12 cellular contexts compared by ENCODE assay signal in the genomic region with DNA sequence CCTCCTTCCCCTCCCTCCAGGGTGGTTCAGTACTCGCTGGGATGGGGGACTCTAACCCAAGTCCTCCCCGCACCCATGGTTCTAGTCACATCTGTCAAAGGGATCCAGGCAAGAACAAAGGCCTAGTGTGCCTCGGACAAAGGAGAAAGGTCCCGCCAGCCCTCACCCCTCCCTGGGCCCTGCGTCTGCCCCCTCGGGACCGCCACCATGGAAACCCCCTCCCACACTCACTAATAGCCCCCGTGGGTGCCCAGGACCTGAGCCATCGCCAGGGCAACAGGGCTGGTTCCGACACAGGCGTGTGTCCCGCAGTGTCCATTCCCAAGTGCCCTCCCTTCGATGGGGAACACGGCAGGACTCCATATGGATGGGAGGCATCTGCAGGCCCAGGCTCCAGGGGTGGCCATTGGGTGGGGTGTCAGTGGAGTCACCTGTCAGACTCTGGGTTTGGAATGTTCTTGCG. TPM values are rescaled to one million over a fixed set of nuclear protein-coding genes. Genes with fewer than 3 reads are reported as not detected.
DNase-seq lines count a peak whose midpoint lies in the region; FAIRE-seq and TF ChIP-seq lines count a peak whose summit lies in the region.
"Had no signal": no experiment of that assay in that cellular context is flagged by ENCODE, and none has a peak within 500 bp of the region (broad histone marks: within the 10 kb centered on the region; RNA-seq: fewer than 3 reads in every experiment).

No MANE protein-coding gene starts in this region.

- no peak overlapping the region for H3K27ac ChIP-seq in H1 (ENCODE audit: low read depth, low read length)
- H3K27ac ChIP-seq in smooth muscle cell (ENCODE audit: low read depth): no peak overlapping the region

- POLR2A ChIA-PET in H1 (lab: Charles Lee; ENCODE audit: partially characterized antibody): interaction anchor here (1.0 to 1.1 kb wide), 2 partner anchors 11 to 27 kb away, joined by 3 read pairs; partner anchors contain the start of gene PTPRCAP

- no peaks in the 10 kb centered on the region for H3K9me3 ChIP-seq in H1 (ENCODE audit: insufficient read depth in 2 of 2, low read depth in 1 of 2, low read length in 1 of 2)
- no peaks in the 10 kb centered on the region for H3K9me3 ChIP-seq in smooth muscle cell (replicated peaks; ENCODE audit: low read depth)
- H3K9me3 ChIP-seq: heart right ventricle had no signal

- H4K5ac ChIP-seq in H1 (ENCODE audit: insufficient read length, low read depth, low read length): no peak overlapping the region

- H3K14ac ChIP-seq in H1 (ENCODE audit: insufficient read length): no peak overlapping the region

- H3K4me3 ChIP-seq in H1 (ENCODE audit: extremely low read depth in 1 of 4, insufficient read depth in 2 of 4, low read depth in 3 of 4, low read length in 4 of 4): no peak overlapping the region
- no peak overlapping the region for H3K4me3 ChIP-seq in smooth muscle cell
- H3K4me3 ChIP-seq: lung had no signal

- TF ChIP-seq EP300 in H1 (IDR thresholded peaks at IDR 0.05; ENCODE audit: borderline replicate concordance in 1 of 2, low read depth in 2 of 2, low read length in 2 of 2): no peak

- 0 out of 2 replicates have a peak, but pooled peaks cover 3% of the 10 kb centered on the region for H3K23me2 ChIP-seq in H1 (ENCODE audit: low read depth, low read length)

- no peak overlapping the region for H2BK5ac ChIP-seq in H1 (ENCODE audit: low read depth, low read length)

- no peaks in the 10 kb centered on the region for H3K36me3 ChIP-seq in H1 (ENCODE audit: control insufficient read depth in 2 of 4, insufficient read depth in 4 of 4, low read length in 3 of 4)
- H3K36me3 ChIP-seq in smooth muscle cell (ENCODE audit: low read depth): no peaks in the 10 kb centered on the region
- H3K36me3 ChIP-seq: heart right ventricle had no signal

- TF ChIP-seq POLR2A in GM12891 (IDR thresholded peaks at IDR 0.05; ENCODE audit: low read depth, low read length) (no peak), Raji (IDR thresholded peaks at IDR 0.05; ENCODE audit: insufficient read depth, low read depth, low read length) (peak; percentile 7), H1 (IDR thresholded peaks at IDR 0.05; ENCODE audit: control extremely low read depth in 1 of 2, low read depth in 2 of 2, low read length in 2 of 2) (no peak; a peak in 1 of 3 replicates)

- H2BK120ac ChIP-seq in H1 (replicated peaks; ENCODE audit: low read depth, low read length): no peak overlapping the region

- CTCF ChIA-PET in H1 (lab: Charles Lee; ENCODE audit: partially characterized antibody): no interaction called here

- no peak overlapping the region for H2BK15ac ChIP-seq in H1 (ENCODE audit: low read length)

- H3K9ac ChIP-seq in H1 (replicated peaks in 1 of 4; ENCODE audit: extremely low read depth in 1 of 4, low read depth in 3 of 4, low read length in 3 of 4): no peak overlapping the region
- H3K9ac ChIP-seq in smooth muscle cell (ENCODE audit: low read depth): no peak overlapping the region

- TF ChIP-seq CTCF in H1 (IDR thresholded peaks at IDR 0.05; ENCODE audit: control extremely low read depth in 1 of 3, insufficient read depth in 1 of 3, low read depth in 1 of 3, low read length in 3 of 3) (no peak), smooth muscle cell (IDR thresholded peaks at IDR 0.05; ENCODE audit: borderline replicate concordance, insufficient read depth, poor library complexity, severe bottlenecking) (no peak)

- DNase-seq in GM12891 (ENCODE audit: insufficient read length, low spot score): no peak
- DNase-seq in H1 (ENCODE audit: low read depth in 1 of 2, low spot score in 2 of 2): no peak
- peak; percentile 93 for DNase-seq in putamen (ENCODE audit: low spot score)
- DNase-seq in EL: no peak
- no peak for DNase-seq in smooth muscle cell (lab: John Stamatoyannopoulos, UW; ENCODE audit: unreplicated experiment)
- DNase-seq in NCI-H1694 treated with DMSO at 0.1 percent for 48 hours (lab: John Stamatoyannopoulos, UW): no peak
- DNase-seq: DMS 273 treated with DMSO at 0.1 percent for 48 hours, heart right ventricle, NCI-H1694 had no signal

- H3K4me1 ChIP-seq in H1 (replicated peaks in 1 of 4; ENCODE audit: control insufficient read depth in 3 of 4, insufficient read depth in 4 of 4, low read length in 3 of 4) (peaks cover 0 to 13% (median 7%) of the 10 kb centered on the region in 4 experiments; a peak in 5 of 7 replicates), smooth muscle cell (ENCODE audit: low read depth) (peaks cover 6% of the 10 kb centered on the region)

- H4K20me1 ChIP-seq in H1 (replicated peaks in 1 of 2; ENCODE audit: control insufficient read depth in 1 of 2, insufficient read depth in 2 of 2, low read length in 2 of 2): no peaks in the 10 kb centered on the region
- no peaks in the 10 kb centered on the region for H4K20me1 ChIP-seq in smooth muscle cell (ENCODE audit: low read depth)

- H3K27me3 ChIP-seq in H1 (replicated peaks in 1 of 4; ENCODE audit: control insufficient read depth in 3 of 4, extremely low read depth in 1 of 4, insufficient read depth in 3 of 4, low read length in 3 of 4): peaks cover 0 to 16% (median 5%) of the 10 kb centered on the region in 4 experiments; a peak in 4 of 7 replicates
- H3K27me3 ChIP-seq in smooth muscle cell (ENCODE audit: low read depth): peaks cover 18% of the 10 kb centered on the region

- 71% methylated on average over 15 of the region's 15 CpGs; no CpG with 5 or more reads in 1 of the 2 experiments for WGBS in H1 (ENCODE audit: extremely low coverage in 1 of 2, insufficient coverage in 1 of 2, insufficient read length in 1 of 2, insufficient replicate concordance in 2 of 2, low coverage in 1 of 2, low lambda C conversion rate in 2 of 2, missing lambda C conversion rate in 1 of 2), 2 experiments
- 87% methylated on average over 15 of the region's 15 CpGs for WGBS in smooth muscle cell (ENCODE audit: low lambda C conversion rate)

- no peak overlapping the region for H3K4ac ChIP-seq in H1 (replicated peaks; ENCODE audit: insufficient read length, low read depth, low read length)

- no peak overlapping the region for H2AFZ ChIP-seq in H1 (ENCODE audit: low read length)
- no peak overlapping the region for H2AFZ ChIP-seq in smooth muscle cell (ENCODE audit: low read depth)

- no peak overlapping the region for H3K56ac ChIP-seq in H1 (replicated peaks; ENCODE audit: insufficient read length, low read depth, low read length)

- no peaks in the 10 kb centered on the region for H3F3A ChIP-seq in smooth muscle cell (ENCODE audit: low read depth)

- FAIRE-seq in GM12891 (lab: Jason Lieb, UNC) (no peak), H1 (lab: Jason Lieb, UNC) (no peak)

- H4K91ac ChIP-seq in H1 (replicated peaks; ENCODE audit: insufficient read length, low read length): peak overlapping the region; percentile 34

- no peaks in the 10 kb centered on the region for H3K79me2 ChIP-seq in H1 (ENCODE audit: control insufficient read depth in 1 of 2, insufficient read depth in 2 of 2, low read length in 2 of 2)
- H3K79me2 ChIP-seq in smooth muscle cell (ENCODE audit: low read depth): no peaks in the 10 kb centered on the region

- TF ChIP-seq RAD21 in H1 (IDR thresholded peaks at IDR 0.05 in 1 of 2, conservative IDR thresholded peaks at IDR 0.05 in 1 of 2; ENCODE audit: low read depth in 2 of 2, low read length in 2 of 2): no peak

- peak overlapping the region; percentile 23 to 36; a peak in 2 of 4 replicates for H3K4me2 ChIP-seq in H1 (ENCODE audit: insufficient read depth in 1 of 2, low read depth in 2 of 2, low read length in 2 of 2)
- H3K4me2 ChIP-seq in smooth muscle cell: no peak overlapping the region

- H2BK12ac ChIP-seq in H1 (ENCODE audit: low read depth, low read length): peak overlapping the region; percentile 28; the same call in 1 of the 2 replicates

- H3K23ac ChIP-seq in H1 (ENCODE audit: insufficient read length): no peak overlapping the region

- no peak overlapping the region; the same call in 1 of the 2 replicates for H4K8ac ChIP-seq in H1 (ENCODE audit: extremely low read depth, insufficient read depth, low read length)

- H3K79me1 ChIP-seq in H1 (ENCODE audit: low read depth, low read length): no peaks in the 10 kb centered on the region

- no peak overlapping the region for H3K18ac ChIP-seq in H1 (ENCODE audit: extremely low read depth, low read length)

- no peak overlapping the region for H2BK20ac ChIP-seq in H1 (ENCODE audit: low read length)

- no peak overlapping the region for H2AK5ac ChIP-seq in H1 (ENCODE audit: low read depth, low read length)

RNA-seq across cellular contexts. Expression of gene CARNS1, which starts 5.1 kb away (rescaled TPM):
- polyA plus RNA-seq in GM12891 (2012; ENCODE audit: low read depth, missing spikeins): 0.23 TPM
- total RNA-seq in H1 (2021; fragmentation: NEBNext Ultra II Directional; extraction: Animal tissue kit (Norgen Biotek cat#: 25700)): 0.61 and 1.1 TPM in 2 replicates
- polyA plus RNA-seq in H1 (2011; rRNA removed) (0.82 and 0.96 TPM in 2 replicates), smooth muscle cell (1.7 and 3.6 TPM in 2 replicates)
- 1.1 TPM for polyA plus RNA-seq in H1 (2011; cell fraction: cytosol; rRNA removed)
- 5.7 TPM for polyA plus RNA-seq in H1 (2011; cell fraction: nucleus; rRNA removed)
- 0.72 to 2.2 TPM (median 1.1 TPM) in 4 replicates for polyA plus RNA-seq in H1 (2012, experiment 1 of 2)
- polyA plus RNA-seq in H1 (2012, experiment 2 of 2): 0.47 TPM
- 0.51 TPM for polyA plus RNA-seq in H1 (2013, experiment 1 of 2)
- polyA plus RNA-seq in H1 (2013, experiment 2 of 2): 0.31 TPM
- polyA minus RNA-seq in H1 (2011; rRNA and poly(A)+ RNA removed): 0.47 and 0.54 TPM in 2 replicates
- 0.22 TPM for polyA minus RNA-seq in H1 (2011; cell fraction: cytosol; rRNA and poly(A)+ RNA removed)
- 1.4 TPM for polyA minus RNA-seq in H1 (2011; cell fraction: nucleus; rRNA and poly(A)+ RNA removed)
- total RNA-seq in smooth muscle cell: 0.36 and 0.85 TPM in 2 replicates

RNA-seq across cellular contexts. Expression of gene TBC1D10C, which starts 6.5 kb away (rescaled TPM):
- polyA plus RNA-seq in GM12891 (2012; ENCODE audit: low read depth, missing spikeins): 37.0 TPM
- total RNA-seq in H1 (2021; fragmentation: NEBNext Ultra II Directional; extraction: Animal tissue kit (Norgen Biotek cat#: 25700)): 0.69 TPM in 1 of 2 replicates, not detected in the other
- polyA plus RNA-seq in H1 (2011; rRNA removed): 0.27 and 0.35 TPM in 2 replicates
- polyA plus RNA-seq in H1 (2011; cell fraction: cytosol; rRNA removed): 0.16 TPM
- polyA plus RNA-seq in H1 (2011; cell fraction: nucleus; rRNA removed): 1.6 TPM
- 0.11 to 1.00 TPM (median 0.55 TPM) in 4 replicates for polyA plus RNA-seq in H1 (2012, experiment 1 of 2)
- 0.31 TPM for polyA plus RNA-seq in H1 (2012, experiment 2 of 2)
- 0.41 TPM for polyA plus RNA-seq in H1 (2013, experiment 1 of 2)
- 0.46 TPM for polyA plus RNA-seq in H1 (2013, experiment 2 of 2)
- polyA minus RNA-seq in H1 (2011; rRNA and poly(A)+ RNA removed): 0.22 and 0.41 TPM in 2 replicates
- not detected for polyA minus RNA-seq in H1 (2011; cell fraction: cytosol; rRNA and poly(A)+ RNA removed)
- polyA minus RNA-seq in H1 (2011; cell fraction: nucleus; rRNA and poly(A)+ RNA removed): 0.40 TPM
- not detected in 2 replicates for total RNA-seq in smooth muscle cell
- polyA plus RNA-seq in smooth muscle cell: 0.32 TPM in 1 of 2 replicates, not detected in the other
- total RNA-seq: renal cortical epithelial cell had no signal

RNA-seq across cellular contexts. Expression of gene PPP1CA, which starts 8.7 kb away (rescaled TPM):
- polyA plus RNA-seq in GM12891 (2012; ENCODE audit: low read depth, missing spikeins): 202 TPM
- 198 and 210 TPM in 2 replicates for total RNA-seq in H1 (2021; fragmentation: NEBNext Ultra II Directional; extraction: Animal tissue kit (Norgen Biotek cat#: 25700))
- 359 and 430 TPM in 2 replicates for polyA plus RNA-seq in H1 (2011; rRNA removed)
- polyA plus RNA-seq in H1 (2011; cell fraction: cytosol; rRNA removed): 274 TPM
- polyA plus RNA-seq in H1 (2011; cell fraction: nucleus; rRNA removed): 218 TPM
- 139 to 201 TPM (median 197 TPM) in 4 replicates for polyA plus RNA-seq in H1 (2012, experiment 1 of 2)
- polyA plus RNA-seq in H1 (2012, experiment 2 of 2): 283 TPM
- 157 TPM for polyA plus RNA-seq in H1 (2013, experiment 1 of 2)
- polyA plus RNA-seq in H1 (2013, experiment 2 of 2): 156 TPM
- 140 and 166 TPM in 2 replicates for polyA minus RNA-seq in H1 (2011; rRNA and poly(A)+ RNA removed)
- 98.8 TPM for polyA minus RNA-seq in H1 (2011; cell fraction: cytosol; rRNA and poly(A)+ RNA removed)
- polyA minus RNA-seq in H1 (2011; cell fraction: nucleus; rRNA and poly(A)+ RNA removed): 65.8 TPM
- 99.3 and 123 TPM in 2 replicates for total RNA-seq in smooth muscle cell
- 210 and 220 TPM in 2 replicates for polyA plus RNA-seq in smooth muscle cell

RNA-seq across cellular contexts. Expression of gene RPS6KB2, which starts 17.9 kb away (rescaled TPM):
- polyA plus RNA-seq in GM12891 (2012; ENCODE audit: low read depth, missing spikeins): 38.0 TPM
- total RNA-seq in H1 (2021; fragmentation: NEBNext Ultra II Directional; extraction: Animal tissue kit (Norgen Biotek cat#: 25700)): 41.0 and 43.9 TPM in 2 replicates
- 47.1 and 58.6 TPM in 2 replicates for polyA plus RNA-seq in H1 (2011; rRNA removed)
- polyA plus RNA-seq in H1 (2011; cell fraction: cytosol; rRNA removed): 54.3 TPM
- polyA plus RNA-seq in H1 (2011; cell fraction: nucleus; rRNA removed): 104 TPM
- polyA plus RNA-seq in H1 (2012, experiment 1 of 2): 31.6 to 44.5 TPM (median 41.0 TPM) in 4 replicates
- polyA plus RNA-seq in H1 (2012, experiment 2 of 2): 44.7 TPM
- 27.6 TPM for polyA plus RNA-seq in H1 (2013, experiment 1 of 2)
- polyA plus RNA-seq in H1 (2013, experiment 2 of 2): 27.9 TPM
- polyA minus RNA-seq in H1 (2011; rRNA and poly(A)+ RNA removed): 36.3 and 41.7 TPM in 2 replicates
- polyA minus RNA-seq in H1 (2011; cell fraction: cytosol; rRNA and poly(A)+ RNA removed): 30.8 TPM
- 44.4 TPM for polyA minus RNA-seq in H1 (2011; cell fraction: nucleus; rRNA and poly(A)+ RNA removed)
- total RNA-seq in smooth muscle cell: 66.5 and 86.9 TPM in 2 replicates
- polyA plus RNA-seq in smooth muscle cell: 102 and 107 TPM in 2 replicates

RNA-seq across cellular contexts. Expression of gene RAD9A, which starts 18.6 kb away (rescaled TPM):
- polyA plus RNA-seq in GM12891 (2012; ENCODE audit: low read depth, missing spikeins): 17.9 TPM
- total RNA-seq in H1 (2021; fragmentation: NEBNext Ultra II Directional; extraction: Animal tissue kit (Norgen Biotek cat#: 25700)): 20.8 and 22.2 TPM in 2 replicates
- polyA plus RNA-seq in H1 (2011; rRNA removed) (25.5 and 29.6 TPM in 2 replicates), smooth muscle cell (20.3 and 21.4 TPM in 2 replicates)
- 25.1 TPM for polyA plus RNA-seq in H1 (2011; cell fraction: cytosol; rRNA removed)
- polyA plus RNA-seq in H1 (2011; cell fraction: nucleus; rRNA removed): 76.6 TPM
- polyA plus RNA-seq in H1 (2012, experiment 1 of 2): 19.7 to 23.9 TPM (median 22.6 TPM) in 4 replicates
- polyA plus RNA-seq in H1 (2012, experiment 2 of 2): 19.6 TPM
- 19.6 TPM for polyA plus RNA-seq in H1 (2013, experiment 1 of 2)
- polyA plus RNA-seq in H1 (2013, experiment 2 of 2): 18.6 TPM
- 5.9 and 10.4 TPM in 2 replicates for polyA minus RNA-seq in H1 (2011; rRNA and poly(A)+ RNA removed)
- 10.0 TPM for polyA minus RNA-seq in H1 (2011; cell fraction: cytosol; rRNA and poly(A)+ RNA removed)
- 17.6 TPM for polyA minus RNA-seq in H1 (2011; cell fraction: nucleus; rRNA and poly(A)+ RNA removed)
- total RNA-seq in smooth muscle cell: 17.3 and 19.5 TPM in 2 replicates
